ENCODE assay signal across 16 cellular contexts in the genomic region with DNA sequence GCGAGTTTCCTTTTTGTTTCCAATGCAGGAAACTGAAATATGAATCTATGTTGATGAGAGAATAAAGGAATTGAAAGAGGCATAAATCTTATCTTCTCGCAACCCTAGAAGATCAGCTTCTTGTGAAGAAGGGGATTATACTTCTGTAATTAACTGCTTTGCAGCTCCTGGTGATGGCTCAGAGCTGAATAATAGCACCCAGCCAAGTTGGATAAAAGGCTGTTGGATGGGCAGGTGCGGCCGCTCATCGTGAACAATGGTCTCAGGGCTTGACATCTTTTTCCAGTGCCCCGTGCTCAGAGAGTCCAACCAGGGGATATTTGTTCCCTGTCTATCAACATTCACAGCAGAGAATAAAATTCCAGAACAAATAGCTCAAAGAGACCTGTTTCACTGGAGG.
"Had no signal": no experiment of that assay in that cellular context is flagged by ENCODE, and none has a peak within 500 bp of the region (broad histone marks: within the 10 kb centered on the region; RNA-seq: fewer than 3 reads in every experiment).

No MANE protein-coding gene starts in this region.

- H3K27ac Mint-ChIP-seq: activated naive CD4-positive, alpha-beta T cell treated with anti-CD3 and anti-CD28 coated beads, Interleukin-2, amount 50 U/mL, for 72 hours; effector memory CD8-positive, alpha-beta T cell; naive thymus-derived CD4-positive, alpha-beta T cell; stimulated activated naive B cell treated with anti-CD40 and anti-IgM and Interleukin-4, amounts not matched to agents 10 μg/mL and 1 μg/mL and 100 μg/mL, for 72 hours had no signal

- H3K36me3 ChIP-seq: adrenal gland, ovary, sigmoid colon, thoracic aorta, upper lobe of right lung had no signal

- H3K4me1 ChIP-seq: adrenal gland had no signal

- ATAC-seq: activated naive CD4-positive, alpha-beta T cell treated with anti-CD3 and anti-CD28 coated beads, Interleukin-2, amount 50 U/mL, for 72 hours; effector memory CD8-positive, alpha-beta T cell; naive thymus-derived CD4-positive, alpha-beta T cell; stimulated activated naive B cell treated with anti-CD40 and anti-IgM and Interleukin-4, amounts not matched to agents 10 μg/mL and 1 μg/mL and 100 μg/mL, for 72 hours had no signal

- H3K9me3 ChIP-seq: adrenal gland, ovary, sigmoid colon, thoracic aorta, upper lobe of right lung had no signal

- H3K4me3 ChIP-seq: adrenal gland, ovary, sigmoid colon, upper lobe of right lung had no signal

- DNase-seq: activated CD4-positive, CD25-positive, alpha-beta regulatory T cell treated with anti-CD3 and anti-CD28 coated beads, Interleukin-2, amount 50 U/mL, for 72 hours; activated CD8-positive, alpha-beta memory T cell treated with anti-CD3 and anti-CD28 coated beads for 24 hours; activated CD8-positive, alpha-beta memory T cell treated with anti-CD3 and anti-CD28 coated beads, Interleukin-2, amount 50 U/mL, for 48 hours; activated gamma-delta T cell; activated T-cell treated with anti-CD3 and anti-CD28 coated beads, Interleukin-2, amount 50 U/mL, for 48 hours; dermis blood vessel endothelial cell; effector memory CD8-positive, alpha-beta T cell; mesendoderm; naive thymus-derived CD4-positive, alpha-beta T cell; ovary; sigmoid colon; stimulated activated naive B cell treated with anti-CD40 and anti-IgM and Interleukin-4, amounts not matched to agents 10 μg/mL and 1 μg/mL and 100 μg/mL, for 72 hours; upper lobe of right lung had no signal

- H3K4me3 Mint-ChIP-seq: effector memory CD8-positive, alpha-beta T cell; naive thymus-derived CD4-positive, alpha-beta T cell; stimulated activated naive B cell treated with anti-CD40 and anti-IgM and Interleukin-4, amounts not matched to agents 10 μg/mL and 1 μg/mL and 100 μg/mL, for 72 hours had no signal

- H3K9me3 Mint-ChIP-seq: activated naive CD4-positive, alpha-beta T cell treated with anti-CD3 and anti-CD28 coated beads, Interleukin-2, amount 50 U/mL, for 72 hours; effector memory CD8-positive, alpha-beta T cell; naive thymus-derived CD4-positive, alpha-beta T cell; stimulated activated naive B cell treated with anti-CD40 and anti-IgM and Interleukin-4, amounts not matched to agents 10 μg/mL and 1 μg/mL and 100 μg/mL, for 72 hours had no signal

- H3K27ac ChIP-seq: ovary, sigmoid colon, upper lobe of right lung had no signal

- H3K36me3 Mint-ChIP-seq: activated naive CD4-positive, alpha-beta T cell treated with anti-CD3 and anti-CD28 coated beads, Interleukin-2, amount 50 U/mL, for 72 hours had no signal

- H3K27me3 ChIP-seq: ovary had no signal
